14 cellular contexts compared by ENCODE assay signal in genomic region chr2:166376873-166377272, GRCh38. TPM values are rescaled to one million over a fixed set of nuclear protein-coding genes. Genes with fewer than 3 reads are reported as not detected.
DNase-seq lines count a peak whose midpoint lies in the region; ATAC-seq, FAIRE-seq and TF ChIP-seq lines count a peak whose summit lies in the region.
"Had no signal": no experiment of that assay in that cellular context is flagged by ENCODE, and none has a peak within 500 bp of the region (broad histone marks: within the 10 kb centered on the region; RNA-seq: fewer than 3 reads in every experiment).

No MANE protein-coding gene starts in this region.

- no peak for TF ChIP-seq POLR2A in A549 (IDR thresholded peaks at IDR 0.05; ENCODE audit: low read length)
- TF ChIP-seq POLR2A in GM12892 (IDR thresholded peaks at IDR 0.05; ENCODE audit: low read depth, low read length), result no peak

- H3K4me3 Mint-ChIP-seq in endodermal cell, result peak overlapping the region; percentile 70
- peak overlapping the region; percentile 94 for H3K4me3 Mint-ChIP-seq in neural progenitor cell
- H3K4me3 Mint-ChIP-seq: activated naive CD4-positive, alpha-beta T cell treated with anti-CD3 and anti-CD28 coated beads, Interleukin-2, amount 50 U/mL, for 24 hours had no signal

- FAIRE-seq in A549 (lab: Jason Lieb, UNC) (no peak), GM12892 (lab: Jason Lieb, UNC) (no peak)

- H3K27me3 Mint-ChIP-seq in endodermal cell (ENCODE audit: insufficient read depth) (peaks cover 65% of the 10 kb centered on the region), neural progenitor cell (ENCODE audit: insufficient read depth, low read depth) (peaks cover 18% of the 10 kb centered on the region)

- WGBS in A549 (ENCODE audit: missing lambda C conversion rate), result 60% methylated on average over 2 of the region's 2 CpGs
- WGBS in endodermal cell (ENCODE audit: insufficient coverage in 1 of 2, insufficient read length in 1 of 2), 2 experiments, result 49 to 50% methylated on average over 2 of the region's 2 CpGs

- POLR2A ChIA-PET in A549 (lab: Yijun Ruan, JAX), result interaction anchor here (2.3 to 3.8 kb wide), 2 partner anchors 11 to 34 kb away, joined by 13 to 22 read pairs; no protein-coding TSS in a partner anchor

- peak overlapping the region; percentile 84 to 88 for H3K27ac ChIP-seq in A549
- H3K27ac ChIP-seq in KMS-11, result peak overlapping the region; percentile 87; the same call in 1 of the 2 replicates
- no peak overlapping the region for H3K27ac ChIP-seq in endodermal cell (ENCODE audit: low read depth, low read length)
- H3K27ac ChIP-seq in neural progenitor cell, result no peak overlapping the region

- H3K4me1 ChIP-seq in A549, result peaks cover 24% of the 10 kb centered on the region
- peaks cover 37% of the 10 kb centered on the region for H3K4me1 ChIP-seq in KMS-11 (ENCODE audit: low read depth, poor library complexity, severe bottlenecking)
- H3K4me1 ChIP-seq in endodermal cell (ENCODE audit: control insufficient read depth, insufficient read depth, low read length), result no peaks in the 10 kb centered on the region
- peaks cover 10% of the 10 kb centered on the region for H3K4me1 ChIP-seq in neural progenitor cell

- TF ChIP-seq RAD21 in A549 (conservative IDR thresholded peaks at IDR 0.05 in 1 of 2, IDR thresholded peaks at IDR 0.05 in 1 of 2), result no peak

- H3K4me3 ChIP-seq in A549 (peak overlapping the region; percentile 63), KMS-11 (IDR thresholded peaks at IDR 0.05; ENCODE audit: insufficient read depth, low read depth, low read length) (no peak overlapping the region), endodermal cell (ENCODE audit: low read length) (no peak overlapping the region), neural progenitor cell (peak overlapping the region; percentile 59)

- ATAC-seq in A549, result no peak
- ATAC-seq: stimulated activated naive CD8-positive, alpha-beta T cell treated with anti-CD3 and anti-CD28 coated beads, Interleukin-15, Interleukin-2, amounts not matched to agents 100 U/mL and 50 U/mL, for 24 hours had no signal

- H3K79me2 ChIP-seq in KMS-11 (ENCODE audit: insufficient read depth, low read depth) (peaks cover 10% of the 10 kb centered on the region; the same call in 1 of the 2 replicates), neural progenitor cell (ENCODE audit: low read depth) (no peaks in the 10 kb centered on the region)

- peak overlapping the region; percentile 94; the same call in 1 of the 2 replicates for H2AFZ ChIP-seq in KMS-11 (ENCODE audit: low read depth)
- no peak overlapping the region for H2AFZ ChIP-seq in neural progenitor cell (replicated peaks)

- H3K4me2 ChIP-seq in A549 (peak overlapping the region; percentile 76), KMS-11 (peak overlapping the region; percentile 93), neural progenitor cell (peak overlapping the region; percentile 87)

- H3F3A ChIP-seq in neural progenitor cell (ENCODE audit: low read depth), result peaks cover 22% of the 10 kb centered on the region

- peaks cover 14% of the 10 kb centered on the region for H3K4me1 Mint-ChIP-seq in endodermal cell
- peaks cover 10% of the 10 kb centered on the region for H3K4me1 Mint-ChIP-seq in neural progenitor cell
- H3K4me1 Mint-ChIP-seq: activated naive CD4-positive, alpha-beta T cell treated with anti-CD3 and anti-CD28 coated beads, Interleukin-2, amount 50 U/mL, for 24 hours had no signal

- TF ChIP-seq CTCF in A549 (IDR thresholded peaks at IDR 0.05) (no peak), KMS-11 (conservative IDR thresholded peaks at IDR 0.05; ENCODE audit: low read depth, low read length) (no peak), endodermal cell (conservative IDR thresholded peaks at IDR 0.05) (no peak), neural progenitor cell (IDR thresholded peaks at IDR 0.05) (no peak)

- TF ChIP-seq EP300 in A549 (IDR thresholded peaks at IDR 0.05), result no peak

- H3K9me3 Mint-ChIP-seq in endodermal cell (no peaks in the 10 kb centered on the region), neural progenitor cell (no peaks in the 10 kb centered on the region)
- H3K9me3 Mint-ChIP-seq: activated naive CD4-positive, alpha-beta T cell treated with anti-CD3 and anti-CD28 coated beads, Interleukin-2, amount 50 U/mL, for 24 hours; naive B cell had no signal

- H3K36me3 Mint-ChIP-seq in endodermal cell (ENCODE audit: low read depth) (no peaks in the 10 kb centered on the region), neural progenitor cell (no peaks in the 10 kb centered on the region)
- H3K36me3 Mint-ChIP-seq: activated naive CD4-positive, alpha-beta T cell treated with anti-CD3 and anti-CD28 coated beads, Interleukin-2, amount 50 U/mL, for 24 hours; naive B cell had no signal

- H3K9me3 ChIP-seq in A549 (no peaks in the 10 kb centered on the region), endodermal cell (ENCODE audit: control insufficient read depth, low read length) (no peaks in the 10 kb centered on the region), neural progenitor cell (ENCODE audit: low read depth) (no peaks in the 10 kb centered on the region)
- H3K9me3 ChIP-seq: left lung had no signal

- H3K9ac ChIP-seq in KMS-11, result peak overlapping the region; percentile 64; the same call in 1 of the 2 replicates
- H3K9ac ChIP-seq in endodermal cell (ENCODE audit: extremely low read depth, low read length, poor library complexity, severe bottlenecking), result no peak overlapping the region
- no peak overlapping the region for H3K9ac ChIP-seq in neural progenitor cell

- DNase-seq in A549 (ENCODE audit: low read depth in 1 of 2, low spot score in 1 of 2), result no peak
- no peak for DNase-seq in endodermal cell
- DNase-seq in neural progenitor cell (ENCODE audit: low spot score), result no peak
- DNase-seq in NK-92 (lab: John Stamatoyannopoulos, UW; ENCODE audit: unreplicated experiment), result no peak
- DNase-seq in GM12892 (ENCODE audit: insufficient read length), result no peak
- DNase-seq in posterior cingulate gyrus, result no peak
- no peak for DNase-seq in NCI-H2107 (lab: John Stamatoyannopoulos, UW)
- DNase-seq: naive B cell; NCI-H1092; NCI-H510A treated with DMSO at 0.1 percent for 48 hours; stimulated activated naive CD8-positive, alpha-beta T cell treated with anti-CD3 and anti-CD28 coated beads, Interleukin-15, Interleukin-2, amounts not matched to agents 100 U/mL and 50 U/mL, for 24 hours had no signal

- H3K27me3 ChIP-seq in KMS-11 (ENCODE audit: insufficient read depth, low read depth), result no peaks in the 10 kb centered on the region
- peaks cover 89% of the 10 kb centered on the region for H3K27me3 ChIP-seq in endodermal cell (ENCODE audit: control insufficient read depth, insufficient read depth, low read length, poor library complexity, severe bottlenecking)
- peaks cover 60% of the 10 kb centered on the region for H3K27me3 ChIP-seq in neural progenitor cell

- H4K20me1 ChIP-seq in KMS-11 (ENCODE audit: insufficient read depth) (no peaks in the 10 kb centered on the region), neural progenitor cell (ENCODE audit: low read depth) (no peaks in the 10 kb centered on the region)

- H3K27ac Mint-ChIP-seq in endodermal cell (no peak overlapping the region), neural progenitor cell (no peak overlapping the region)
- H3K27ac Mint-ChIP-seq: activated naive CD4-positive, alpha-beta T cell treated with anti-CD3 and anti-CD28 coated beads, Interleukin-2, amount 50 U/mL, for 24 hours; naive B cell had no signal

- intact Hi-C loops in posterior cingulate gyrus (cut with DNase I), result no loop called here

- CTCF ChIA-PET in A549 (lab: Yijun Ruan, JAX), result interaction anchor here (1.5 to 4.7 kb wide), 3 partner anchors 8 to 45 kb away, joined by 4 to 25 read pairs (median 20); no protein-coding TSS in a partner anchor

- H3K36me3 ChIP-seq in KMS-11 (ENCODE audit: insufficient read depth) (no peaks in the 10 kb centered on the region), endodermal cell (ENCODE audit: control insufficient read depth, insufficient read depth, low read length) (no peaks in the 10 kb centered on the region), neural progenitor cell (no peaks in the 10 kb centered on the region)
- H3K36me3 ChIP-seq: left lung had no signal

TF ChIP-seq in A549, 52 proteins besides CTCF, POLR2A, EP300 and RAD21:
- TF ChIP-seq CEBPB (IDR thresholded peaks at IDR 0.05), result no peak
- TF ChIP-seq BHLHE40 (IDR thresholded peaks at IDR 0.05; ENCODE audit: low read depth, low read length), result no peak
- no peak for TF ChIP-seq ZSCAN20 (CRISPR knock-in tag; IDR thresholded peaks at IDR 0.05)
- TF ChIP-seq CBX2 (IDR thresholded peaks at IDR 0.05; ENCODE audit: borderline replicate concordance, low read depth), result no peak
- no peak for TF ChIP-seq MAFK (IDR thresholded peaks at IDR 0.05; ENCODE audit: partially characterized antibody)
- TF ChIP-seq MYC (IDR thresholded peaks at IDR 0.05; ENCODE audit: borderline replicate concordance, low read length), result no peak
- no peak for TF ChIP-seq MAX (IDR thresholded peaks at IDR 0.05)

RNA-seq across cellular contexts. Expression of gene SCN9A, which starts 1.1 kb away (rescaled TPM):
- 19.6 and 23.6 TPM in 2 replicates for polyA plus RNA-seq in A549 (2011; rRNA removed)
- 3.1 and 3.4 TPM in 2 replicates for polyA plus RNA-seq in A549 (2012; cell fraction: cytosol; rRNA removed)
- polyA plus RNA-seq in A549 (2012; cell fraction: nucleus; rRNA removed), result 4.4 and 7.2 TPM in 2 replicates
- 7.7 to 8.3 TPM (median 7.7 TPM) in 3 replicates for polyA plus RNA-seq in A549 (2017; fragmentation: RNase III; extraction: RNeasy Plus Mini Kit Qiagen cat#74134 plus additional on column Dnase treatment)
- 72.4 and 73.5 TPM in 2 replicates for polyA minus RNA-seq in A549 (2011; rRNA and poly(A)+ RNA removed)
- total RNA-seq in endodermal cell, result under 1 TPM; 0.13 to 0.35 TPM
- polyA plus RNA-seq in endodermal cell (2013, experiment 1 of 2), result 1.2 TPM
- polyA plus RNA-seq in endodermal cell (2013, experiment 2 of 2), result 0.91 TPM
- total RNA-seq in neural progenitor cell (ENCODE audit: low replicate concordance), result 1.1 and 1.2 TPM in 2 replicates
- 0.04 TPM for polyA plus RNA-seq in GM12892 (2012; ENCODE audit: missing spikeins)

Comparison
In these comparisons a context has a peak if more than half of its experiments do, and no peak if none do; other contexts are left out.
1. H3K27ac ChIP-seq: peak in A549 (2 of 2) and KMS-11 (single experiment); none in endodermal cell (single experiment) and neural progenitor cell (single experiment).
2. H3K4me3 ChIP-seq: peak in A549 (single experiment) and neural progenitor cell (single experiment); none in KMS-11 (single experiment) and endodermal cell (single experiment).
3. Peak in every context shown above with its lines, with median percentiles within 50 percentile points of each other: H3K4me2 ChIP-seq.